In the genomic region with DNA sequence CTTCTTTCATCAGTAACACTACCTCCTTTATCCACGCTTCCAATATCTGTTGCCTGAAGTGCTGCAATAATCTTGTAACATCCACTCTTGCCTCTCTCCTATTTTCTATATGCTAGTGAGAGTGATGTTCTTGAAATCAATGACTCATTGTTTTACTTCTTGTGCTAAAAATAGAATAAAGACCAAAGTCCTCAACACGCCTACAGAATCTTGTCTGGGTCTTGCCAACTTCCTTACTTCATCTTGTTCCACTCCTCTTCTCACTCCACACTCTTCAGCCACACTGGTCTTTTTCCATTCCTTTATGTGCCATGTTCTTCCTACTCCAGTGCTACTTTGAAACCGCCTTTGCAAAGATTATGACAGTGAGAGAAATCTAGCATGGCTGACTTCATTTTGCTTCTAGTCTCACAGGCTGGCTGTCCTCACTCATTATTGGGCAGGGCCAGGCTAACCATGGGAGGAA, we compare ENCODE assay signal across 10 cellular contexts.
A peak's percentile ranks its signal among the peaks of the same experiment; 100 is the strongest.
DNase-seq lines count a peak whose midpoint lies in the region; ATAC-seq, FAIRE-seq and TF ChIP-seq lines count a peak whose summit lies in the region.
"Had no signal": no experiment of that assay in that cellular context is flagged by ENCODE, and none has a peak within 500 bp of the region (broad histone marks: within the 10 kb centered on the region; RNA-seq: fewer than 3 reads in every experiment).

No MANE protein-coding gene starts in this region.

- DNase-seq in A549 (ENCODE audit: low read depth in 1 of 2, low spot score in 1 of 2) (peak; percentile 25 to 44), M059J (ENCODE audit: low read depth) (peak; percentile 43), epithelial cell of esophagus (ENCODE audit: low read depth) (peak; percentile 59), ecto neural progenitor cell (ENCODE audit: low spot score) (no peak), pons (ENCODE audit: low spot score) (no peak)
- DNase-seq in effector CD4-positive, alpha-beta T cell = no peak
- DNase-seq: NCI-H82 had no signal

- H3K9me3 ChIP-seq in A549 = peaks cover 19% of the 10 kb centered on the region

- 80% methylated on average over 3 of the region's 3 CpGs for WGBS in A549 (ENCODE audit: missing lambda C conversion rate)

- TF ChIP-seq POLR2A in A549 (IDR thresholded peaks at IDR 0.05; ENCODE audit: low read length) = no peak

- H3K27ac ChIP-seq in A549 = peak overlapping the region; percentile 88 to 89; a peak in 5 of 6 replicates

- POLR2A ChIA-PET in A549 (lab: Yijun Ruan, JAX) = no interaction called here

- no peak for FAIRE-seq in A549 (lab: Jason Lieb, UNC)

- H3K4me3 ChIP-seq in A549 (no peak overlapping the region), epithelial cell of esophagus (ENCODE audit: low read length) (no peak overlapping the region)
- H3K4me3 ChIP-seq: skin epidermis had no signal

- no peak for TF ChIP-seq CTCF in A549 (IDR thresholded peaks at IDR 0.05)
- TF ChIP-seq CTCF in epithelial cell of esophagus (IDR thresholded peaks at IDR 0.05; ENCODE audit: insufficient read depth, low read depth, low read length, missing control alignments) = no peak

- peaks cover 70% of the 10 kb centered on the region for H3K4me1 ChIP-seq in A549

- CTCF ChIA-PET in A549 (lab: Yijun Ruan, JAX) = no interaction called here

- no peak for TF ChIP-seq EP300 in A549 (IDR thresholded peaks at IDR 0.05)

- no peak for TF ChIP-seq RAD21 in A549 (conservative IDR thresholded peaks at IDR 0.05 in 1 of 2, IDR thresholded peaks at IDR 0.05 in 1 of 2)

- H3K4me2 ChIP-seq in A549 = peak overlapping the region; percentile 19

- ATAC-seq in A549 = no peak; a peak in 2 of 6 replicates
- peak; percentile 51 for ATAC-seq in GM19468 (IDR thresholded peaks at IDR 0.05; ENCODE audit: extremely low read depth, unreplicated experiment)
- no peak for ATAC-seq in esophagus mucosa

TF ChIP-seq in A549, 52 proteins besides CTCF, POLR2A, EP300 and RAD21:
- TF ChIP-seq JUN (IDR thresholded peaks at IDR 0.05) (no peak), FOSL2 (IDR thresholded peaks at IDR 0.05) (no peak), FOSL2 (CRISPR knock-in tag; IDR thresholded peaks at IDR 0.05) (peak; percentile 81), JUNB (IDR thresholded peaks at IDR 0.05) (0 out of 2 replicates have a peak, but pooled peaks have one; percentile 39)

Comparison
In these comparisons a context has a peak if more than half of its experiments do, and no peak if none do; other contexts are left out.
1. DNase-seq: peak in A549 (2 of 2), M059J (single experiment) and epithelial cell of esophagus (single experiment); none in ecto neural progenitor cell (single experiment), pons (single experiment) and effector CD4-positive, alpha-beta T cell (single experiment).